In the genomic region with DNA sequence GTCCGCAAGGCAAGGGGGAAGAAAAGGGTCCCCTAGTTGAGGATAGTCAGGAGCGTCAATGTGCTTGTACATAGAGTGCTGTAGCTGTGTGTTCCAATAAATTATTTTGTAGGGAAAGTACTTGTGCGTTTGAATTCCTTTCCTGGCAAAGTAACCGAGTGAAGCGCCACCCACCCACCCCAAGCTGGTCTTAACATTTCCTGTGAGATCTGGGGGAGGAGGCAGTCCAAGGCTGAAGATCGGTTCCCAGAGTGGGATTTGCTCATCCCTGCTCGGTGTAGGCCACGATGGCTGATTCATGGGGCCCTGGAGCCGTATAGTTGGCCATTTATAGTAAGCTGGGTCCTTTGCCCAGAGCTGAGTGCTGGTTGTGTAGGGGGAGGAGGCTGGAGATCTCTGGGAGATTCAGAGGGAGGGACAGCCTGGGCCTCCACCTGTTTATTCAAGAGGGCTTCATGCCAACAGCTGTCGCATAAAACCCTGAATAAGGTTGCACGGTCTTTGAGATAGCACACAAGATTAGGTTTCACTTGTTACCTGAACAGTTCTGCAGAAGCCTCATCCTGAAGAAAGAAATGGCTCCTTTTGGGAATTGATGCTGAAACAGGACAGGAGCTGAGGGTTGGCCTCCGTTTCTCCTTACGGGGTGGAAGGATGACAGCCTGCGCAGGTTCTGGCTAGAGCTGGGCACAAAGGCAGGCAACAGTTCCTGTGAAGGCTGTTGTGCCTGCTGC, we compare ENCODE assay signal across 1 cellular context.
TF ChIP-seq lines count a peak whose summit lies in the region.

No MANE protein-coding gene starts in this region.

TF ChIP-seq in K562, 482 proteins besides CTCF, POLR2A, EP300 and RAD21 (continued from another document and continues in another):
- TF ChIP-seq, protein P1, sequence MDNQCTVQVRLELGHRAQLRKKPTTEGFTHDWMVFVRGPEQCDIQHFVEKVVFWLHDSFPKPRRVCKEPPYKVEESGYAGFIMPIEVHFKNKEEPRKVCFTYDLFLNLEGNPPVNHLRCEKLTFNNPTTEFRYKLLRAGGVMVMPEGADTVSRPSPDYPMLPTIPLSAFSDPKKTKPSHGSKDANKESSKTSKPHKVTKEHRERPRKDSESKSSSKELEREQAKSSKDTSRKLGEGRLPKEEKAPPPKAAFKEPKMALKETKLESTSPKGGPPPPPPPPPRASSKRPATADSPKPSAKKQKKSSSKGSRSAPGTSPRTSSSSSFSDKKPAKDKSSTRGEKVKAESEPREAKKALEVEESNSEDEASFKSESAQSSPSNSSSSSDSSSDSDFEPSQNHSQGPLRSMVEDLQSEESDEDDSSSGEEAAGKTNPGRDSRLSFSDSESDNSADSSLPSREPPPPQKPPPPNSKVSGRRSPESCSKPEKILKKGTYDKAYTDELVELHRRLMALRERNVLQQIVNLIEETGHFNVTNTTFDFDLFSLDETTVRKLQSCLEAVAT (IDR thresholded peaks at IDR 0.05), result peak in 1 of 2 experiments; percentile 23; a peak in 2 of 4 replicates
- no peak for TF ChIP-seq SOX6 (IDR thresholded peaks at IDR 0.05)
- peak; percentile 61 for TF ChIP-seq POLR2AphosphoS5 (IDR thresholded peaks at IDR 0.05; ENCODE audit: control insufficient read depth, insufficient read depth, low read depth, low read length)
- no peak for TF ChIP-seq TAF15 (IDR thresholded peaks at IDR 0.05; ENCODE audit: low read depth, low read length)
- TF ChIP-seq CREB1 (IDR thresholded peaks at IDR 0.05), result peak; percentile 12; the same call in 1 of the 2 replicates
- TF ChIP-seq CREB1 (CRISPR knock-in tag; IDR thresholded peaks at IDR 0.05), result no peak
- TF ChIP-seq, protein P2, sequence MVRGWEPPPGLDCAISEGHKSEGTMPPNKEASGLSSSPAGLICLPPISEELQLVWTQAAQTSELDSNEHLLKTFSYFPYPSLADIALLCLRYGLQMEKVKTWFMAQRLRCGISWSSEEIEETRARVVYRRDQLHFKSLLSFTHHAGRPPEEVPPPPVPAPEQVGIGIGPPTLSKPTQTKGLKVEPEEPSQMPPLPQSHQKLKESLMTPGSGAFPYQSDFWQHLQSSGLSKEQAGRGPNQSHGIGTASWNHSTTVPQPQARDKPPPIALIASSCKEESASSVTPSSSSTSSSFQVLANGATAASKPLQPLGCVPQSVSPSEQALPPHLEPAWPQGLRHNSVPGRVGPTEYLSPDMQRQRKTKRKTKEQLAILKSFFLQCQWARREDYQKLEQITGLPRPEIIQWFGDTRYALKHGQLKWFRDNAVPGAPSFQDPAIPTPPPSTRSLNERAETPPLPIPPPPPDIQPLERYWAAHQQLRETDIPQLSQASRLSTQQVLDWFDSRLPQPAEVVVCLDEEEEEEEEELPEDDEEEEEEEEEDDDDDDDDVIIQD (CRISPR knock-in tag; IDR thresholded peaks at IDR 0.05), result no peak
- no peak for TF ChIP-seq KLF13 (tag; IDR thresholded peaks at IDR 0.05; ENCODE audit: borderline replicate concordance, low read depth)
- TF ChIP-seq HEY1 (CRISPR knock-in tag; IDR thresholded peaks at IDR 0.05; ENCODE audit: borderline replicate concordance), result no peak
- TF ChIP-seq, protein P3, sequence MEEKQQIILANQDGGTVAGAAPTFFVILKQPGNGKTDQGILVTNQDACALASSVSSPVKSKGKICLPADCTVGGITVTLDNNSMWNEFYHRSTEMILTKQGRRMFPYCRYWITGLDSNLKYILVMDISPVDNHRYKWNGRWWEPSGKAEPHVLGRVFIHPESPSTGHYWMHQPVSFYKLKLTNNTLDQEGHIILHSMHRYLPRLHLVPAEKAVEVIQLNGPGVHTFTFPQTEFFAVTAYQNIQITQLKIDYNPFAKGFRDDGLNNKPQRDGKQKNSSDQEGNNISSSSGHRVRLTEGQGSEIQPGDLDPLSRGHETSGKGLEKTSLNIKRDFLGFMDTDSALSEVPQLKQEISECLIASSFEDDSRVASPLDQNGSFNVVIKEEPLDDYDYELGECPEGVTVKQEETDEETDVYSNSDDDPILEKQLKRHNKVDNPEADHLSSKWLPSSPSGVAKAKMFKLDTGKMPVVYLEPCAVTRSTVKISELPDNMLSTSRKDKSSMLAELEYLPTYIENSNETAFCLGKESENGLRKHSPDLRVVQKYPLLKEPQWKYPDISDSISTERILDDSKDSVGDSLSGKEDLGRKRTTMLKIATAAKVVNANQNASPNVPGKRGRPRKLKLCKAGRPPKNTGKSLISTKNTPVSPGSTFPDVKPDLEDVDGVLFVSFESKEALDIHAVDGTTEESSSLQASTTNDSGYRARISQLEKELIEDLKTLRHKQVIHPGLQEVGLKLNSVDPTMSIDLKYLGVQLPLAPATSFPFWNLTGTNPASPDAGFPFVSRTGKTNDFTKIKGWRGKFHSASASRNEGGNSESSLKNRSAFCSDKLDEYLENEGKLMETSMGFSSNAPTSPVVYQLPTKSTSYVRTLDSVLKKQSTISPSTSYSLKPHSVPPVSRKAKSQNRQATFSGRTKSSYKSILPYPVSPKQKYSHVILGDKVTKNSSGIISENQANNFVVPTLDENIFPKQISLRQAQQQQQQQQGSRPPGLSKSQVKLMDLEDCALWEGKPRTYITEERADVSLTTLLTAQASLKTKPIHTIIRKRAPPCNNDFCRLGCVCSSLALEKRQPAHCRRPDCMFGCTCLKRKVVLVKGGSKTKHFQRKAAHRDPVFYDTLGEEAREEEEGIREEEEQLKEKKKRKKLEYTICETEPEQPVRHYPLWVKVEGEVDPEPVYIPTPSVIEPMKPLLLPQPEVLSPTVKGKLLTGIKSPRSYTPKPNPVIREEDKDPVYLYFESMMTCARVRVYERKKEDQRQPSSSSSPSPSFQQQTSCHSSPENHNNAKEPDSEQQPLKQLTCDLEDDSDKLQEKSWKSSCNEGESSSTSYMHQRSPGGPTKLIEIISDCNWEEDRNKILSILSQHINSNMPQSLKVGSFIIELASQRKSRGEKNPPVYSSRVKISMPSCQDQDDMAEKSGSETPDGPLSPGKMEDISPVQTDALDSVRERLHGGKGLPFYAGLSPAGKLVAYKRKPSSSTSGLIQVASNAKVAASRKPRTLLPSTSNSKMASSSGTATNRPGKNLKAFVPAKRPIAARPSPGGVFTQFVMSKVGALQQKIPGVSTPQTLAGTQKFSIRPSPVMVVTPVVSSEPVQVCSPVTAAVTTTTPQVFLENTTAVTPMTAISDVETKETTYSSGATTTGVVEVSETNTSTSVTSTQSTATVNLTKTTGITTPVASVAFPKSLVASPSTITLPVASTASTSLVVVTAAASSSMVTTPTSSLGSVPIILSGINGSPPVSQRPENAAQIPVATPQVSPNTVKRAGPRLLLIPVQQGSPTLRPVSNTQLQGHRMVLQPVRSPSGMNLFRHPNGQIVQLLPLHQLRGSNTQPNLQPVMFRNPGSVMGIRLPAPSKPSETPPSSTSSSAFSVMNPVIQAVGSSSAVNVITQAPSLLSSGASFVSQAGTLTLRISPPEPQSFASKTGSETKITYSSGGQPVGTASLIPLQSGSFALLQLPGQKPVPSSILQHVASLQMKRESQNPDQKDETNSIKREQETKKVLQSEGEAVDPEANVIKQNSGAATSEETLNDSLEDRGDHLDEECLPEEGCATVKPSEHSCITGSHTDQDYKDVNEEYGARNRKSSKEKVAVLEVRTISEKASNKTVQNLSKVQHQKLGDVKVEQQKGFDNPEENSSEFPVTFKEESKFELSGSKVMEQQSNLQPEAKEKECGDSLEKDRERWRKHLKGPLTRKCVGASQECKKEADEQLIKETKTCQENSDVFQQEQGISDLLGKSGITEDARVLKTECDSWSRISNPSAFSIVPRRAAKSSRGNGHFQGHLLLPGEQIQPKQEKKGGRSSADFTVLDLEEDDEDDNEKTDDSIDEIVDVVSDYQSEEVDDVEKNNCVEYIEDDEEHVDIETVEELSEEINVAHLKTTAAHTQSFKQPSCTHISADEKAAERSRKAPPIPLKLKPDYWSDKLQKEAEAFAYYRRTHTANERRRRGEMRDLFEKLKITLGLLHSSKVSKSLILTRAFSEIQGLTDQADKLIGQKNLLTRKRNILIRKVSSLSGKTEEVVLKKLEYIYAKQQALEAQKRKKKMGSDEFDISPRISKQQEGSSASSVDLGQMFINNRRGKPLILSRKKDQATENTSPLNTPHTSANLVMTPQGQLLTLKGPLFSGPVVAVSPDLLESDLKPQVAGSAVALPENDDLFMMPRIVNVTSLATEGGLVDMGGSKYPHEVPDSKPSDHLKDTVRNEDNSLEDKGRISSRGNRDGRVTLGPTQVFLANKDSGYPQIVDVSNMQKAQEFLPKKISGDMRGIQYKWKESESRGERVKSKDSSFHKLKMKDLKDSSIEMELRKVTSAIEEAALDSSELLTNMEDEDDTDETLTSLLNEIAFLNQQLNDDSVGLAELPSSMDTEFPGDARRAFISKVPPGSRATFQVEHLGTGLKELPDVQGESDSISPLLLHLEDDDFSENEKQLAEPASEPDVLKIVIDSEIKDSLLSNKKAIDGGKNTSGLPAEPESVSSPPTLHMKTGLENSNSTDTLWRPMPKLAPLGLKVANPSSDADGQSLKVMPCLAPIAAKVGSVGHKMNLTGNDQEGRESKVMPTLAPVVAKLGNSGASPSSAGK (IDR thresholded peaks at IDR 0.05), result no peak
- TF ChIP-seq, protein P4, sequence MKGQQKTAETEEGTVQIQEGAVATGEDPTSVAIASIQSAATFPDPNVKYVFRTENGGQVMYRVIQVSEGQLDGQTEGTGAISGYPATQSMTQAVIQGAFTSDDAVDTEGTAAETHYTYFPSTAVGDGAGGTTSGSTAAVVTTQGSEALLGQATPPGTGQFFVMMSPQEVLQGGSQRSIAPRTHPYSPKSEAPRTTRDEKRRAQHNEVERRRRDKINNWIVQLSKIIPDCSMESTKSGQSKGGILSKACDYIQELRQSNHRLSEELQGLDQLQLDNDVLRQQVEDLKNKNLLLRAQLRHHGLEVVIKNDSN (CRISPR knock-in tag; IDR thresholded peaks at IDR 0.05), result no peak
- TF ChIP-seq CBX1 (IDR thresholded peaks at IDR 0.05; ENCODE audit: low read depth), result 0 out of 2 replicates have a peak, but pooled peaks have one; percentile 52
- no peak for TF ChIP-seq ETV1 (tag; conservative IDR thresholded peaks at IDR 0.05; ENCODE audit: low read depth)
- TF ChIP-seq, protein P5, sequence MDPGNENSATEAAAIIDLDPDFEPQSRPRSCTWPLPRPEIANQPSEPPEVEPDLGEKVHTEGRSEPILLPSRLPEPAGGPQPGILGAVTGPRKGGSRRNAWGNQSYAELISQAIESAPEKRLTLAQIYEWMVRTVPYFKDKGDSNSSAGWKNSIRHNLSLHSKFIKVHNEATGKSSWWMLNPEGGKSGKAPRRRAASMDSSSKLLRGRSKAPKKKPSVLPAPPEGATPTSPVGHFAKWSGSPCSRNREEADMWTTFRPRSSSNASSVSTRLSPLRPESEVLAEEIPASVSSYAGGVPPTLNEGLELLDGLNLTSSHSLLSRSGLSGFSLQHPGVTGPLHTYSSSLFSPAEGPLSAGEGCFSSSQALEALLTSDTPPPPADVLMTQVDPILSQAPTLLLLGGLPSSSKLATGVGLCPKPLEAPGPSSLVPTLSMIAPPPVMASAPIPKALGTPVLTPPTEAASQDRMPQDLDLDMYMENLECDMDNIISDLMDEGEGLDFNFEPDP (CRISPR knock-in tag; IDR thresholded peaks at IDR 0.05), result no peak; the same call in 1 of the 2 replicates
- no peak for TF ChIP-seq ZNF263 (CRISPR knock-in tag; IDR thresholded peaks at IDR 0.05; ENCODE audit: borderline replicate concordance)
- TF ChIP-seq, protein P6, sequence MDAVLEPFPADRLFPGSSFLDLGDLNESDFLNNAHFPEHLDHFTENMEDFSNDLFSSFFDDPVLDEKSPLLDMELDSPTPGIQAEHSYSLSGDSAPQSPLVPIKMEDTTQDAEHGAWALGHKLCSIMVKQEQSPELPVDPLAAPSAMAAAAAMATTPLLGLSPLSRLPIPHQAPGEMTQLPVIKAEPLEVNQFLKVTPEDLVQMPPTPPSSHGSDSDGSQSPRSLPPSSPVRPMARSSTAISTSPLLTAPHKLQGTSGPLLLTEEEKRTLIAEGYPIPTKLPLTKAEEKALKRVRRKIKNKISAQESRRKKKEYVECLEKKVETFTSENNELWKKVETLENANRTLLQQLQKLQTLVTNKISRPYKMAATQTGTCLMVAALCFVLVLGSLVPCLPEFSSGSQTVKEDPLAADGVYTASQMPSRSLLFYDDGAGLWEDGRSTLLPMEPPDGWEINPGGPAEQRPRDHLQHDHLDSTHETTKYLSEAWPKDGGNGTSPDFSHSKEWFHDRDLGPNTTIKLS (IDR thresholded peaks at IDR 0.05; ENCODE audit: borderline replicate concordance, low read depth), result no peak
- TF ChIP-seq HDGF (IDR thresholded peaks at IDR 0.05), result no peak
- no peak for TF ChIP-seq SMARCE1 (IDR thresholded peaks at IDR 0.05)
- no peak for TF ChIP-seq CXXC5 (CRISPR knock-in tag; IDR thresholded peaks at IDR 0.05)
- TF ChIP-seq PRMT5 (CRISPR knock-in tag; IDR thresholded peaks at IDR 0.05), result no peak
- TF ChIP-seq ZNF668 (CRISPR knock-in tag; IDR thresholded peaks at IDR 0.05), result no peak
- TF ChIP-seq, protein P7, sequence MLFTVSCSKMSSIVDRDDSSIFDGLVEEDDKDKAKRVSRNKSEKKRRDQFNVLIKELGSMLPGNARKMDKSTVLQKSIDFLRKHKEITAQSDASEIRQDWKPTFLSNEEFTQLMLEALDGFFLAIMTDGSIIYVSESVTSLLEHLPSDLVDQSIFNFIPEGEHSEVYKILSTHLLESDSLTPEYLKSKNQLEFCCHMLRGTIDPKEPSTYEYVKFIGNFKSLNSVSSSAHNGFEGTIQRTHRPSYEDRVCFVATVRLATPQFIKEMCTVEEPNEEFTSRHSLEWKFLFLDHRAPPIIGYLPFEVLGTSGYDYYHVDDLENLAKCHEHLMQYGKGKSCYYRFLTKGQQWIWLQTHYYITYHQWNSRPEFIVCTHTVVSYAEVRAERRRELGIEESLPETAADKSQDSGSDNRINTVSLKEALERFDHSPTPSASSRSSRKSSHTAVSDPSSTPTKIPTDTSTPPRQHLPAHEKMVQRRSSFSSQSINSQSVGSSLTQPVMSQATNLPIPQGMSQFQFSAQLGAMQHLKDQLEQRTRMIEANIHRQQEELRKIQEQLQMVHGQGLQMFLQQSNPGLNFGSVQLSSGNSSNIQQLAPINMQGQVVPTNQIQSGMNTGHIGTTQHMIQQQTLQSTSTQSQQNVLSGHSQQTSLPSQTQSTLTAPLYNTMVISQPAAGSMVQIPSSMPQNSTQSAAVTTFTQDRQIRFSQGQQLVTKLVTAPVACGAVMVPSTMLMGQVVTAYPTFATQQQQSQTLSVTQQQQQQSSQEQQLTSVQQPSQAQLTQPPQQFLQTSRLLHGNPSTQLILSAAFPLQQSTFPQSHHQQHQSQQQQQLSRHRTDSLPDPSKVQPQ (CRISPR knock-in tag; IDR thresholded peaks at IDR 0.05; ENCODE audit: borderline replicate concordance), result no peak
- TF ChIP-seq, protein P8, sequence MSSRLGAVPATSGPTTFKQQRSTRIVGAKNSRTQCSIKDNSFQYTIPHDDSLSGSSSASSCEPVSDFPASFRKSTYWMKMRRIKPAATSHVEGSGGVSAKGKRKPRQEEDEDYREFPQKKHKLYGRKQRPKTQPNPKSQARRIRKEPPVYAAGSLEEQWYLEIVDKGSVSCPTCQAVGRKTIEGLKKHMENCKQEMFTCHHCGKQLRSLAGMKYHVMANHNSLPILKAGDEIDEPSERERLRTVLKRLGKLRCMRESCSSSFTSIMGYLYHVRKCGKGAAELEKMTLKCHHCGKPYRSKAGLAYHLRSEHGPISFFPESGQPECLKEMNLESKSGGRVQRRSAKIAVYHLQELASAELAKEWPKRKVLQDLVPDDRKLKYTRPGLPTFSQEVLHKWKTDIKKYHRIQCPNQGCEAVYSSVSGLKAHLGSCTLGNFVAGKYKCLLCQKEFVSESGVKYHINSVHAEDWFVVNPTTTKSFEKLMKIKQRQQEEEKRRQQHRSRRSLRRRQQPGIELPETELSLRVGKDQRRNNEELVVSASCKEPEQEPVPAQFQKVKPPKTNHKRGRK (tag; IDR thresholded peaks at IDR 0.05), result no peak
- TF ChIP-seq DMBX1 (CRISPR knock-in tag; IDR thresholded peaks at IDR 0.05; ENCODE audit: borderline replicate concordance), result no peak
- TF ChIP-seq SP1 (CRISPR knock-in tag; IDR thresholded peaks at IDR 0.05), result no peak; the same call in 1 of the 2 replicates
